14 cellular contexts compared by ENCODE assay signal in genomic region chr20:48373555-48373934, GRCh38.
DNase-seq lines count a peak whose midpoint lies in the region; ATAC-seq and TF ChIP-seq lines count a peak whose summit lies in the region.
"Had no signal": no experiment of that assay in that cellular context is flagged by ENCODE, and none has a peak within 500 bp of the region (broad histone marks: within the 10 kb centered on the region; RNA-seq: fewer than 3 reads in every experiment).

No MANE protein-coding gene starts in this region.

- TF ChIP-seq POLR2A in esophagus muscularis mucosa (IDR thresholded peaks at IDR 0.05; ENCODE audit: low read depth) (no peak), prostate gland (IDR thresholded peaks at IDR 0.05) (no peak)

- no peak for DNase-seq in Calu3
- no peak for DNase-seq in Panc1 (ENCODE audit: low read depth, low spot score)
- no peak for DNase-seq in esophagus muscularis mucosa (ENCODE audit: extremely low spot score)
- DNase-seq in neuronal stem cell (ENCODE audit: low spot score) = no peak
- DNase-seq in prostate gland (ENCODE audit: low spot score) = no peak
- no peak for DNase-seq in mammary epithelial cell
- no peak for DNase-seq in T-helper 17 cell
- DNase-seq in ACHN = no peak
- DNase-seq: CD4-positive, alpha-beta memory T cell; GF-D8; KG1; NCI-H1048; NCI-H748 treated with DMSO at 0.1 percent for 48 hours had no signal

- peaks cover 69% of the 10 kb centered on the region for H3K4me1 Mint-ChIP-seq in Calu3 (ENCODE audit: low read depth, unreplicated experiment)
- no peaks in the 10 kb centered on the region for H3K4me1 Mint-ChIP-seq in T-helper 17 cell

- no peak overlapping the region for H2BK5ac ChIP-seq in neuronal stem cell (ENCODE audit: low read length)

- H3K4me3 Mint-ChIP-seq in Calu3 (ENCODE audit: low read depth, unreplicated experiment) (peak overlapping the region; percentile 68), T-helper 17 cell (no peak overlapping the region)
- H3K4me3 Mint-ChIP-seq: CD4-positive, alpha-beta memory T cell had no signal

- no peak overlapping the region for H3K14ac ChIP-seq in neuronal stem cell (ENCODE audit: low read length)

- no peaks in the 10 kb centered on the region for H3K27me3 Mint-ChIP-seq in Calu3 (ENCODE audit: unreplicated experiment)
- peaks cover 66% of the 10 kb centered on the region for H3K27me3 Mint-ChIP-seq in T-helper 17 cell

- H3K9ac ChIP-seq in neuronal stem cell (ENCODE audit: low read depth, low read length, poor library complexity) (no peak overlapping the region), mammary epithelial cell (ENCODE audit: insufficient read depth, low read length) (no peak overlapping the region)
- H3K9ac ChIP-seq: GM23248 had no signal

- dilution Hi-C loops in mammary epithelial cell (cut with HindIII; ENCODE audit: low sequenced_read_pairs) = no loop called here

- in situ Hi-C loops in Panc1 (cut with HindIII; ENCODE audit: low pct_unique_long_range_greater_than_20kb, low sequenced_read_pairs) (no loop called here), mammary epithelial cell (cut with MboI; ENCODE audit: low sequenced_read_pairs in 2 of 2) (no loop called here), ACHN (cut with HindIII; ENCODE audit: low pct_ligation_motif_present, low pct_unique_long_range_greater_than_20kb, low sequenced_read_pairs) (no loop called here)

- peak overlapping the region; percentile 99 for H3K27ac Mint-ChIP-seq in Calu3 (ENCODE audit: unreplicated experiment)
- H3K27ac Mint-ChIP-seq in T-helper 17 cell = no peak overlapping the region
- H3K27ac Mint-ChIP-seq: CD4-positive, alpha-beta memory T cell had no signal

- intact Hi-C loops in Calu3 (cut with micrococcal nuclease; ENCODE audit: unreplicated experiment) (loop anchor here (5.0 to 10.0 kb wide), 2 partner anchors 161 to 601 kb away; no protein-coding TSS in a partner anchor), Panc1 (cut with micrococcal nuclease; ENCODE audit: unreplicated experiment) (no loop called here), esophagus muscularis mucosa (cut with DNase I) (no loop called here), prostate gland (cut with DNase I) (loop anchor here (10.0 kb wide), 1 partner anchor 699 kb away; no protein-coding TSS in a partner anchor), mammary epithelial cell (cut with micrococcal nuclease) (no loop called here)

- no peak overlapping the region for H3K4me2 ChIP-seq in neuronal stem cell (ENCODE audit: insufficient read depth, low read length, poor library complexity, severe bottlenecking)
- H3K4me2 ChIP-seq in mammary epithelial cell (ENCODE audit: insufficient read depth, low read depth, low read length) = no peak overlapping the region

- no peaks in the 10 kb centered on the region for H3K9me3 Mint-ChIP-seq in Calu3 (ENCODE audit: low read depth, unreplicated experiment)

- H3K4ac ChIP-seq in neuronal stem cell (ENCODE audit: low read length) = no peak overlapping the region

- H3K27me3 ChIP-seq in Panc1 (ENCODE audit: control insufficient read depth, insufficient read depth, low read length) (no peaks in the 10 kb centered on the region; the same call in none of the 2 replicates), esophagus muscularis mucosa (no peaks in the 10 kb centered on the region), neuronal stem cell (ENCODE audit: control insufficient read depth in 3 of 3, insufficient read depth in 3 of 3, low read depth in 1 of 3, low read length in 3 of 3) (peaks cover 0 to 4% (median 0%) of the 10 kb centered on the region in 3 experiments), prostate gland (replicated peaks; ENCODE audit: insufficient read depth) (no peaks in the 10 kb centered on the region), mammary epithelial cell (ENCODE audit: insufficient read depth, low read length) (peaks cover 2% of the 10 kb centered on the region)

- H3K4me1 ChIP-seq in Panc1 (ENCODE audit: control insufficient read depth, insufficient read depth, low read length) (no peaks in the 10 kb centered on the region), esophagus muscularis mucosa (peaks cover 20 to 33% (median 30%) of the 10 kb centered on the region in 4 donors), neuronal stem cell (ENCODE audit: control insufficient read depth in 2 of 2, insufficient read depth in 1 of 2, low read depth in 1 of 2, low read length in 2 of 2) (peaks cover 20 to 32% of the 10 kb centered on the region in 2 donors), prostate gland (replicated peaks) (no peaks in the 10 kb centered on the region), mammary epithelial cell (ENCODE audit: insufficient read depth, low read length) (no peaks in the 10 kb centered on the region)

- H2BK12ac ChIP-seq in neuronal stem cell (ENCODE audit: low read length) = no peak overlapping the region

- TSS peak; percentile 90 for BruUV-seq in Calu3 (replicated peaks; lab: Mats Ljungman, UMichigan)
- no TSS peak for BruUV-seq in Panc1 (replicated peaks; lab: Mats Ljungman, UMichigan)
- BruUV-seq in mammary epithelial cell (replicated peaks; lab: Mats Ljungman, UMichigan) = no TSS peak

- TF ChIP-seq EP300 in esophagus muscularis mucosa (IDR thresholded peaks at IDR 0.05) = no peak

- H2BK15ac ChIP-seq in neuronal stem cell (ENCODE audit: low read length) = no peak overlapping the region

- no peaks in the 10 kb centered on the region for H3K79me1 ChIP-seq in neuronal stem cell (ENCODE audit: low read depth, low read length)

- TF ChIP-seq CTCF in Calu3 (IDR thresholded peaks at IDR 0.05; ENCODE audit: unreplicated experiment) = no peak
- no peak for TF ChIP-seq CTCF in Panc1 (IDR thresholded peaks at IDR 0.05)
- no peak for TF ChIP-seq CTCF in esophagus muscularis mucosa (IDR thresholded peaks at IDR 0.05)
- TF ChIP-seq CTCF in prostate gland (IDR thresholded peaks at IDR 0.05) = no peak
- no peak for TF ChIP-seq CTCF in mammary epithelial cell (conservative IDR thresholded peaks at IDR 0.05 in 1 of 2, IDR thresholded peaks at IDR 0.05 in 1 of 2; ENCODE audit: extremely low read depth in 1 of 2, insufficient read depth in 1 of 2, low read depth in 1 of 2, low read length in 2 of 2)

- H3K4me3 ChIP-seq in Panc1 (ENCODE audit: low read depth in 2 of 2, low read length in 2 of 2) (no peak overlapping the region), esophagus muscularis mucosa (no peak overlapping the region), neuronal stem cell (ENCODE audit: low read length in 2 of 2) (no peak overlapping the region), prostate gland (no peak overlapping the region), mammary epithelial cell (replicated peaks in 1 of 3; ENCODE audit: insufficient read depth in 1 of 3, low read depth in 2 of 3, low read length in 3 of 3) (no peak overlapping the region)
- H3K4me3 ChIP-seq: GM23248 had no signal

- H2AK5ac ChIP-seq in neuronal stem cell (ENCODE audit: low read depth, low read length) = no peak overlapping the region

- WGBS in esophagus muscularis mucosa = 91% methylated on average over 19 of the region's 19 CpGs
- no CpG with 5 or more reads among the region's 19 CpGs for WGBS in neuronal stem cell (ENCODE audit: extremely low coverage in 2 of 2, insufficient read length in 2 of 2, insufficient replicate concordance in 1 of 2), 2 donors
- 91% methylated on average over 19 of the region's 19 CpGs for WGBS in prostate gland
- WGBS in mammary epithelial cell (ENCODE audit: low coverage, missing lambda C conversion rate) = 80% methylated on average over 16 of the region's 19 CpGs

- H2AFZ ChIP-seq in neuronal stem cell (ENCODE audit: low read length) = peak overlapping the region; percentile 66
- H2AFZ ChIP-seq in mammary epithelial cell (ENCODE audit: low read depth, low read length) = no peak overlapping the region
- H2AFZ ChIP-seq: GM23248 had no signal

- H4K20me1 ChIP-seq in mammary epithelial cell (ENCODE audit: insufficient read depth, low read length) = no peaks in the 10 kb centered on the region

- no peak overlapping the region for H3K27ac ChIP-seq in Panc1 (ENCODE audit: low read length)
- peak overlapping the region in 3 of 4 donors; percentile 20 to 34 (median 32) for H3K27ac ChIP-seq in esophagus muscularis mucosa (replicated peaks in 1 of 4)
- no peak overlapping the region for H3K27ac ChIP-seq in neuronal stem cell (replicated peaks; ENCODE audit: low read length)
- H3K27ac ChIP-seq in prostate gland = no peak overlapping the region
- no peak overlapping the region for H3K27ac ChIP-seq in mammary epithelial cell (ENCODE audit: insufficient read depth, low read depth, low read length)
- H3K27ac ChIP-seq: GM23248 had no signal

- no peak overlapping the region for H4K8ac ChIP-seq in neuronal stem cell (ENCODE audit: low read depth, low read length)

- no peaks in the 10 kb centered on the region for H3K79me2 ChIP-seq in mammary epithelial cell (ENCODE audit: insufficient read depth, low read length)

- no peaks in the 10 kb centered on the region for H3K9me3 ChIP-seq in Panc1 (ENCODE audit: control insufficient read depth, insufficient read depth, low read depth, low read length)
- no peaks in the 10 kb centered on the region for H3K9me3 ChIP-seq in esophagus muscularis mucosa
- no peaks in the 10 kb centered on the region for H3K9me3 ChIP-seq in neuronal stem cell (replicated peaks in 1 of 2; ENCODE audit: control insufficient read depth in 2 of 2, insufficient read depth in 1 of 2, low read depth in 1 of 2, low read length in 2 of 2)
- H3K9me3 ChIP-seq in prostate gland = no peaks in the 10 kb centered on the region
- no peaks in the 10 kb centered on the region for H3K9me3 ChIP-seq in mammary epithelial cell (replicated peaks; ENCODE audit: insufficient read depth, low read length)
- H3K9me3 ChIP-seq in T-helper 17 cell (ENCODE audit: control insufficient read depth, low read length, poor library complexity, severe bottlenecking) = no peaks in the 10 kb centered on the region

- no peak overlapping the region for H4K91ac ChIP-seq in neuronal stem cell (ENCODE audit: low read depth, low read length, poor library complexity)

- CTCF ChIA-PET in Calu3 (lab: Charles Lee) = interaction anchor here (0.9 to 1.3 kb wide), 4 partner anchors 9 to 247 kb away, joined by 3 to 19 read pairs (median 4); no protein-coding TSS in a partner anchor
- CTCF ChIA-PET in Panc1 (lab: Charles Lee) = interaction anchor here (0.7 kb wide), 1 partner anchor 99 kb away, joined by 3 read pairs; no protein-coding TSS in a partner anchor
- CTCF ChIA-PET in mammary epithelial cell (lab: Charles Lee; ENCODE audit: low non-redundant PET) = no interaction called here

- 0 out of 2 replicates have a peak, but pooled peaks have one; percentile 14 for ATAC-seq in Panc1
- no peak for ATAC-seq in T-helper 17 cell

- H3K36me3 ChIP-seq in Panc1 (ENCODE audit: control insufficient read depth, insufficient read depth, low read length) (no peaks in the 10 kb centered on the region), esophagus muscularis mucosa (no peaks in the 10 kb centered on the region), neuronal stem cell (replicated peaks in 1 of 2; ENCODE audit: control insufficient read depth in 2 of 2, insufficient read depth in 2 of 2, low read length in 2 of 2) (no peaks in the 10 kb centered on the region), prostate gland (no peaks in the 10 kb centered on the region), mammary epithelial cell (ENCODE audit: insufficient read depth, low read length) (no peaks in the 10 kb centered on the region)

- H3K18ac ChIP-seq in neuronal stem cell (ENCODE audit: low read length) = no peak overlapping the region

- H2BK120ac ChIP-seq in neuronal stem cell (ENCODE audit: low read depth, low read length) = no peak overlapping the region

- H3K36me3 Mint-ChIP-seq in Calu3 (ENCODE audit: insufficient read depth, unreplicated experiment) = peaks cover 24% of the 10 kb centered on the region
- peaks cover 2% of the 10 kb centered on the region for H3K36me3 Mint-ChIP-seq in T-helper 17 cell (ENCODE audit: low read depth)
- H3K36me3 Mint-ChIP-seq: CD4-positive, alpha-beta memory T cell had no signal

- H3K23ac ChIP-seq in neuronal stem cell (ENCODE audit: low read depth, low read length, poor library complexity) = no peak overlapping the region

- POLR2A ChIA-PET in Panc1 (lab: Charles Lee) = no interaction called here

Comparison
In these comparisons a context has a peak if more than half of its experiments do, and no peak if none do; other contexts are left out.
1. H3K27ac ChIP-seq: peak in esophagus muscularis mucosa (3 of 4); none in Panc1 (single experiment), neuronal stem cell (single experiment), prostate gland (0 of 2) and mammary epithelial cell (single experiment).
2. intact Hi-C loops: an anchor here in Calu3 (5.0 to 10.0 kb wide) and prostate gland (10.0 kb wide); none called in Panc1, esophagus muscularis mucosa and mammary epithelial cell.